ENCODE assay signal across 23 cellular contexts in the genomic region with DNA sequence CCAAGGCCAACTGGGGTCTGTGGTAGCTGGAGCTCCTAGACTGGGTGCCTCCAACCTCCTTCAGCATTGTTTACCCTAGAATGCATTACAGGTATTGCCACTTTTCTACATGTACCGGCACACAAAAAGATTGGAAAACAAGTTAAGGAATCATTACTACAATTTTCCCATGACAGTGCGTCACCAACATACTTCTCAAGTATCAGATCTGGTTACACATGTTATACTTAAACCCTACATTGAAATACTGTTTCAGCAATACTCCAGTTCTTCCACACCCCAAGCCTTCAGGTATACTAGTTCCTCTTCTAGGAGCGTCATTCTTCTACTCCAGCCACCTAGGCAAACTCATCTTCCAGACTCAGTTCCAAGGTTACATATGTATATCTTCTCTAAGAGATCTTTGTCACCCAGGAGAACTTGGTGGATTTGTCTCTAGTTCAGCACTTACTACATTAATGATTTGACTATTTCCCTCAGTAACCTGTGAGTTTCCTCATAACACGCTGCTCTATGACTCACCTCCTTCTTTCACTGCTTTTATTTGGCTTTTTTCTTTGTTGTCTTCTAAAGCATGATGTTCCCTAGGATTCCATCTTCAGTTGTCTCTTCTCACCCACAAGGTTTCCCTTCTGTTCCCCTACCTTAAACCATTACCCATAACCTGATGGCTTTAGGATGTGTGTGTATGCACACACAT.
DNase-seq lines count a peak whose midpoint lies in the region; ATAC-seq, FAIRE-seq and TF ChIP-seq lines count a peak whose summit lies in the region.
"Had no signal": no experiment of that assay in that cellular context is flagged by ENCODE, and none has a peak within 500 bp of the region (broad histone marks: within the 10 kb centered on the region; RNA-seq: fewer than 3 reads in every experiment).

No MANE protein-coding gene starts in this region.

- H3K4me3 Mint-ChIP-seq in WTC11 = no peak overlapping the region
- H3K4me3 Mint-ChIP-seq in activated CD4-positive, alpha-beta T cell treated with anti-CD3 and anti-CD28 coated beads, Interleukin-2, amount 10 ng/mL, durations not matched to agents 7 days and 5 days = no peak overlapping the region
- H3K4me3 Mint-ChIP-seq in activated CD4-positive, alpha-beta memory T cell treated with anti-CD3 and anti-CD28 coated beads, Interleukin-2, amount 10 ng/mL, durations not matched to agents 7 days and 5 days = no peak overlapping the region
- H3K4me3 Mint-ChIP-seq: CD4-positive, alpha-beta memory T cell; GM23338 had no signal

- intact Hi-C loops in endothelial cell of umbilical vein (cut with micrococcal nuclease) = no loop called here

- no peak for FAIRE-seq in endothelial cell of umbilical vein (lab: Jason Lieb, UNC)
- FAIRE-seq: GM12878, HepG2, K562 had no signal

- no peak overlapping the region for H3K4me3 ChIP-seq in endothelial cell of umbilical vein (replicated peaks in 1 of 3; ENCODE audit: insufficient read depth in 1 of 3, low read depth in 1 of 3, low read length in 3 of 3)
- H3K4me3 ChIP-seq: BLaER1 treated with 17β-estradiol and CSF1 and Interleukin-3, amounts not matched to agents 10 nM and 100 nM; GM12878; GM23338; HAP-1; K562 had no signal

- H3K4me1 Mint-ChIP-seq in WTC11 = peaks cover 14% of the 10 kb centered on the region
- H3K4me1 Mint-ChIP-seq in activated CD4-positive, alpha-beta T cell treated with anti-CD3 and anti-CD28 coated beads, Interleukin-2, amount 10 ng/mL, durations not matched to agents 7 days and 5 days = no peaks in the 10 kb centered on the region
- no peaks in the 10 kb centered on the region for H3K4me1 Mint-ChIP-seq in activated CD4-positive, alpha-beta memory T cell treated with anti-CD3 and anti-CD28 coated beads, Interleukin-2, amount 10 ng/mL, durations not matched to agents 7 days and 5 days
- H3K4me1 Mint-ChIP-seq: CD4-positive, alpha-beta memory T cell had no signal

- peaks cover 28% of the 10 kb centered on the region for H3K9me3 Mint-ChIP-seq in WTC11
- H3K9me3 Mint-ChIP-seq in activated CD4-positive, alpha-beta T cell treated with anti-CD3 and anti-CD28 coated beads, Interleukin-2, amount 10 ng/mL, durations not matched to agents 7 days and 5 days = peaks cover 6% of the 10 kb centered on the region
- no peaks in the 10 kb centered on the region for H3K9me3 Mint-ChIP-seq in activated CD4-positive, alpha-beta memory T cell treated with anti-CD3 and anti-CD28 coated beads, Interleukin-2, amount 10 ng/mL, durations not matched to agents 7 days and 5 days
- H3K9me3 Mint-ChIP-seq: GM23338 had no signal

- peaks cover 16% of the 10 kb centered on the region for H3K4me1 ChIP-seq in endothelial cell of umbilical vein (ENCODE audit: control insufficient read depth, extremely low read depth, insufficient read depth, low read length)
- H3K4me1 ChIP-seq: BLaER1 treated with 17β-estradiol and CSF1 and Interleukin-3, amounts not matched to agents 10 nM and 100 nM had no signal

- H3K27ac ChIP-seq in endothelial cell of umbilical vein (ENCODE audit: insufficient read depth, low read depth, low read length) = no peak overlapping the region
- H3K27ac ChIP-seq: BLaER1 treated with 17β-estradiol and CSF1 and Interleukin-3, amounts not matched to agents 10 nM and 100 nM had no signal

- no peaks in the 10 kb centered on the region for H3K27me3 Mint-ChIP-seq in WTC11 (ENCODE audit: low read depth)
- no peaks in the 10 kb centered on the region for H3K27me3 Mint-ChIP-seq in activated CD4-positive, alpha-beta T cell treated with anti-CD3 and anti-CD28 coated beads, Interleukin-2, amount 10 ng/mL, durations not matched to agents 7 days and 5 days
- H3K27me3 Mint-ChIP-seq in activated CD4-positive, alpha-beta memory T cell treated with anti-CD3 and anti-CD28 coated beads, Interleukin-2, amount 10 ng/mL, durations not matched to agents 7 days and 5 days = no peaks in the 10 kb centered on the region
- H3K27me3 Mint-ChIP-seq: CD4-positive, alpha-beta memory T cell had no signal

- H3K9me3 ChIP-seq in endothelial cell of umbilical vein (replicated peaks; ENCODE audit: control insufficient read depth, insufficient read depth, low read length) = no peaks in the 10 kb centered on the region

- TF ChIP-seq POLR2A in endothelial cell of umbilical vein (IDR thresholded peaks at IDR 0.05; ENCODE audit: low read depth, low read length) = no peak

- CTCF ChIA-PET in WTC11 (lab: Charles Lee) (interaction anchor here (1.6 kb wide), 1 partner anchor 51 kb away, joined by 6 read pairs; no protein-coding TSS in a partner anchor), endothelial cell of umbilical vein (lab: Charles Lee) (interaction anchor here (1.9 kb wide), 1 partner anchor 12 kb away, joined by 4 read pairs; no protein-coding TSS in a partner anchor)
- CTCF ChIA-PET in activated CD4-positive, alpha-beta T cell treated with anti-CD3 and anti-CD28 coated beads, Interleukin-2, amount 10 ng/mL, durations not matched to agents 7 days and 5 days (lab: Charles Lee) = interaction anchor here (0.6 to 1.2 kb wide), 2 partner anchors 16 to 449 kb away, joined by 3 read pairs; no protein-coding TSS in a partner anchor
- CTCF ChIA-PET in activated CD4-positive, alpha-beta memory T cell treated with anti-CD3 and anti-CD28 coated beads, Interleukin-2, amount 10 ng/mL, durations not matched to agents 7 days and 5 days (lab: Charles Lee) = no interaction called here

- peaks cover 7% of the 10 kb centered on the region for H3K36me3 Mint-ChIP-seq in WTC11
- peaks cover 14% of the 10 kb centered on the region for H3K36me3 Mint-ChIP-seq in activated CD4-positive, alpha-beta T cell treated with anti-CD3 and anti-CD28 coated beads, Interleukin-2, amount 10 ng/mL, durations not matched to agents 7 days and 5 days (ENCODE audit: low read depth)
- peaks cover 16% of the 10 kb centered on the region for H3K36me3 Mint-ChIP-seq in activated CD4-positive, alpha-beta memory T cell treated with anti-CD3 and anti-CD28 coated beads, Interleukin-2, amount 10 ng/mL, durations not matched to agents 7 days and 5 days (ENCODE audit: low read depth)

- dilution Hi-C loops in endothelial cell of umbilical vein (cut with MboI; ENCODE audit: extremely low pct_ligation_motif_present, low sequenced_read_pairs) = no loop called here

- no peak overlapping the region for H2AFZ ChIP-seq in endothelial cell of umbilical vein (ENCODE audit: low read depth, low read length)
- H2AFZ ChIP-seq: GM23338 had no signal

- ATAC-seq in WTC11 (no peak), HG03469 (IDR thresholded peaks at IDR 0.05; ENCODE audit: unreplicated experiment) (no peak)
- ATAC-seq: GM12878, GM23338, HepG2 had no signal

- no peaks in the 10 kb centered on the region for H3K9me1 ChIP-seq in endothelial cell of umbilical vein (replicated peaks; ENCODE audit: control insufficient read depth, extremely low read depth, insufficient read depth, low read length)

- H3K9ac ChIP-seq in endothelial cell of umbilical vein (replicated peaks; ENCODE audit: extremely low read depth, insufficient read depth, low read length) = no peak overlapping the region
- H3K9ac ChIP-seq: BLaER1 treated with 17β-estradiol and CSF1 and Interleukin-3, amounts not matched to agents 10 nM and 100 nM had no signal

- BruUV-seq in endothelial cell of umbilical vein (replicated peaks; lab: Mats Ljungman, UMichigan) = no TSS peak

- DNase-seq in LHCN-M2 (ENCODE audit: low read depth) (peak; percentile 4), WTC11 (ENCODE audit: low spot score) (no peak), endothelial cell of umbilical vein (ENCODE audit: low read depth, low spot score) (peak; percentile 12), kidney tubule cell (ENCODE audit: low spot score) (peak; percentile 46), NCI-H510A (lab: John Stamatoyannopoulos, UW) (no peak)
- no peak for DNase-seq in activated CD4-positive, alpha-beta T cell treated with anti-CD3 and anti-CD28 coated beads, Interleukin-2, amount 10 ng/mL, durations not matched to agents 7 days and 5 days
- no peak for DNase-seq in activated CD4-positive, alpha-beta memory T cell treated with anti-CD3 and anti-CD28 coated beads, Interleukin-2, amount 10 ng/mL, durations not matched to agents 7 days and 5 days
- DNase-seq: Caco-2; CD4-positive, alpha-beta memory T cell; DND-41; MV-4-11; NCI-H1105 treated with DMSO at 0.1 percent for 48 hours; NCI-H2081 treated with DMSO at 0.1 percent for 48 hours; NCI-H2171 treated with DMSO at 0.1 percent for 48 hours; NCI-H526; SHP77 had no signal

- no peaks in the 10 kb centered on the region for H3K79me2 ChIP-seq in endothelial cell of umbilical vein (ENCODE audit: control insufficient read depth, insufficient read depth, low read length)

- POLR2A ChIA-PET in WTC11 (lab: Charles Lee) (no interaction called here), endothelial cell of umbilical vein (lab: Charles Lee) (no interaction called here)
- POLR2A ChIA-PET in activated CD4-positive, alpha-beta T cell treated with anti-CD3 and anti-CD28 coated beads, Interleukin-2, amount 10 ng/mL, durations not matched to agents 7 days and 5 days (lab: Charles Lee) = no interaction called here
- POLR2A ChIA-PET in activated CD4-positive, alpha-beta memory T cell treated with anti-CD3 and anti-CD28 coated beads, Interleukin-2, amount 10 ng/mL, durations not matched to agents 7 days and 5 days (lab: Charles Lee) = no interaction called here

- H3K36me3 ChIP-seq in endothelial cell of umbilical vein (ENCODE audit: control insufficient read depth in 2 of 2, extremely low read depth in 1 of 2, insufficient read depth in 2 of 2, low read length in 2 of 2) = no peaks in the 10 kb centered on the region
- H3K36me3 ChIP-seq: HAP-1 had no signal

- TF ChIP-seq CTCF in WTC11 (IDR thresholded peaks at IDR 0.05) (no peak), endothelial cell of umbilical vein (IDR thresholded peaks at IDR 0.05; ENCODE audit: extremely low read depth in 1 of 2, insufficient read depth in 1 of 2, low read depth in 1 of 2, low read length in 2 of 2) (no peak)

- H3K27me3 ChIP-seq in endothelial cell of umbilical vein (ENCODE audit: control insufficient read depth in 2 of 2, insufficient read depth in 2 of 2, low read length in 2 of 2) = no peaks in the 10 kb centered on the region
- H3K27me3 ChIP-seq: BLaER1 treated with 17β-estradiol and CSF1 and Interleukin-3, amounts not matched to agents 10 nM and 100 nM had no signal

- no peaks in the 10 kb centered on the region for H4K20me1 ChIP-seq in endothelial cell of umbilical vein (replicated peaks; ENCODE audit: control insufficient read depth, extremely low read depth, insufficient read depth, low read length)
- H4K20me1 ChIP-seq: BLaER1 treated with 17β-estradiol and CSF1 and Interleukin-3, amounts not matched to agents 10 nM and 100 nM had no signal

- H3K4me2 ChIP-seq in endothelial cell of umbilical vein (ENCODE audit: insufficient read depth, low read length) = no peak overlapping the region
- H3K4me2 ChIP-seq: BLaER1 treated with 17β-estradiol and CSF1 and Interleukin-3, amounts not matched to agents 10 nM and 100 nM; GM23338 had no signal

- 0 out of 2 replicates have a peak overlapping the region, but pooled peaks have one; percentile 26 for H3K27ac Mint-ChIP-seq in WTC11
- H3K27ac Mint-ChIP-seq in activated CD4-positive, alpha-beta T cell treated with anti-CD3 and anti-CD28 coated beads, Interleukin-2, amount 10 ng/mL, durations not matched to agents 7 days and 5 days = no peak overlapping the region
- no peak overlapping the region for H3K27ac Mint-ChIP-seq in activated CD4-positive, alpha-beta memory T cell treated with anti-CD3 and anti-CD28 coated beads, Interleukin-2, amount 10 ng/mL, durations not matched to agents 7 days and 5 days
- H3K27ac Mint-ChIP-seq: CD4-positive, alpha-beta memory T cell; GM23338 had no signal

Comparison
In these comparisons a context has a peak if more than half of its experiments do, and no peak if none do; other contexts are left out.
1. DNase-seq: peak in LHCN-M2 (single experiment), endothelial cell of umbilical vein (single experiment) and kidney tubule cell (single experiment); none in WTC11 (single experiment), activated CD4-positive, alpha-beta T cell treated with anti-CD3 and anti-CD28 coated beads, Interleukin-2, amount 10 ng/mL, durations not matched to agents 7 days and 5 days (single experiment), NCI-H510A (single experiment) and activated CD4-positive, alpha-beta memory T cell treated with anti-CD3 and anti-CD28 coated beads, Interleukin-2, amount 10 ng/mL, durations not matched to agents 7 days and 5 days (single experiment).